Comparison of ENCODE assay signal across 1 cellular context in the genomic region with DNA sequence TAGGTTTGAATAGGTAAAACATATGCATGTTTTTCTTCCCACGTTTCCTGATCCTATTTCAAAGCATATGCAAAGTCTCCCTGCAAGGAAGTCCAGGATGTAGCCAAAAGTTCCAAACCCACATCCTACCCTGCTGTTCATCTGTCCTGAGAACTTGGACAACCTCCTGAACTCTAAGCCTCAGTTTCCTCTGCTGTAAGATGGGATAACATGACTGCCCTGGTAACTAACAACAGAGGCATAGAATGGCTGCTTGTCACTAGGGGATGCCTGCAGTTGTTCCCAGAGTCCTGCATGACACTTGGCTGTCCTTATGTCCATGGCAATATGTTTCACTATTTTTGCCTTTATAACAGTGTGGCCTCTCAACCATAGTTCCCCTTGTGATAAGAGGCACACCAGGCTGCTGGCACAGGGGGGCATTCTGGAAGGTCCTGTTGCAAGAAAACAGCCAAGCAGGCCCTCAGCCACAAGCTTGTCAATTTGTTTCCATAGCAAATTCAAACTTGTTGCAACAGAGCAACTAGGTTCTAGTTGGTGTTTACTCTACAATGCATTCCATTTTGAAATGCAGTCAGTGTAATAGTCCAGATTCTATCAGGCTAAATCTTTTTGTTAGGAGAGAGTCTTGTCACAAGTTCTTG.
TF ChIP-seq lines count a peak whose summit lies in the region.

No MANE protein-coding gene starts in this region.

TF ChIP-seq in SK-N-SH treated with all-trans-retinoic acid at 6 μM for 48 hours, 23 proteins besides CTCF, POLR2A, EP300 and RAD21 (continued from another document):
- TF ChIP-seq BACH2 (CRISPR knock-in tag; IDR thresholded peaks at IDR 0.05; ENCODE audit: borderline replicate concordance), result no peak
